In the genomic region with DNA sequence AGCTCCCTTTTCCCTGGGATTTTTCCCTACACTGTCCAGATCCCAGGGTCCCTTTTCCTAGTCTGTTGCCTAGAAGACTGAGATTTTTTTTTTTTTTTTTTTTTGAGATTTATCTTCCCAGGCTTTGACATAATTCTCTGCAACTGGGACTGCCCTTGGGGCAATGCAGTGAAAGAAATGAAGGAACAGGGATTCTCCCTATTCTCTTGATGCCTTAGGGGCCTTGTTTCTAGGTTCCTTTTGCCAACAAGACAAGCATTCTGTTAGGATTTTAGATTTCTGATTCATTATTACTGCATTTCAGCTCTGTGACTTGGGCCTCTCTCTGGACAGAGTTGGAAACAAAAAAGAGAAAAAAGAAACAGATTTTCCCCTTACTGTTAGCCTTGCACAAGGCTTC, we compare ENCODE assay signal across 19 cellular contexts. TPM values are rescaled to one million over a fixed set of nuclear protein-coding genes. Genes with fewer than 3 reads are reported as not detected.
A peak's percentile ranks its signal among the peaks of the same experiment; 100 is the strongest.
DNase-seq lines count a peak whose midpoint lies in the region; ATAC-seq, FAIRE-seq and TF ChIP-seq lines count a peak whose summit lies in the region.
"Had no signal": no experiment of that assay in that cellular context is flagged by ENCODE, and none has a peak within 500 bp of the region (broad histone marks: within the 10 kb centered on the region; RNA-seq: fewer than 3 reads in every experiment).

No MANE protein-coding gene starts in this region.

- peaks cover 65% of the 10 kb centered on the region for H3K36me3 Mint-ChIP-seq in endodermal cell (ENCODE audit: low read depth)
- peaks cover 43% of the 10 kb centered on the region for H3K36me3 Mint-ChIP-seq in stimulated activated memory B cell treated with anti-CD40 and anti-IgM and Interleukin-4, amounts not matched to agents 10 μg/mL and 1 μg/mL and 100 μg/mL, for 72 hours

- no peaks in the 10 kb centered on the region for H3K27me3 ChIP-seq in endodermal cell (ENCODE audit: control insufficient read depth, insufficient read depth, low read length, poor library complexity, severe bottlenecking)

- peak; percentile 12 for DNase-seq in EL
- peak; percentile 50 for DNase-seq in M059J (ENCODE audit: low read depth)
- no peak for DNase-seq in endodermal cell
- no peak for DNase-seq in NCI-H69 (lab: John Stamatoyannopoulos, UW)
- no peak for DNase-seq in RCC 7860 (ENCODE audit: low spot score)
- DNase-seq in T-helper 9 cell: no peak
- DNase-seq: ACHN, DMS79 treated with DMSO at 0.1 percent for 48 hours, NCI-H1105 treated with DMSO at 0.1 percent for 48 hours, NCI-H1694 treated with DMSO at 0.1 percent for 48 hours, NCI-H2107, NCI-H510A, NCI-H774, SHP77, SK-N-SH had no signal

- peaks cover 41% of the 10 kb centered on the region for H3K36me3 ChIP-seq in endodermal cell (ENCODE audit: control insufficient read depth, insufficient read depth, low read length)

- no peak for FAIRE-seq in RCC 7860 (lab: Jason Lieb, UNC)
- FAIRE-seq: G401.6, K562 had no signal

- TF ChIP-seq CTCF in endodermal cell (conservative IDR thresholded peaks at IDR 0.05): no peak

- no peak overlapping the region for H3K27ac ChIP-seq in endodermal cell (ENCODE audit: low read depth, low read length)

- H3K4me3 ChIP-seq in endodermal cell (ENCODE audit: low read length): no peak overlapping the region
- H3K4me3 ChIP-seq: K562 had no signal

- H3K9me3 ChIP-seq in endodermal cell (ENCODE audit: control insufficient read depth, low read length): peaks cover 9% of the 10 kb centered on the region
- H3K9me3 ChIP-seq: SK-N-SH had no signal

- no peak overlapping the region for H3K4me3 Mint-ChIP-seq in endodermal cell
- no peak overlapping the region for H3K4me3 Mint-ChIP-seq in stimulated activated memory B cell treated with anti-CD40 and anti-IgM and Interleukin-4, amounts not matched to agents 10 μg/mL and 1 μg/mL and 100 μg/mL, for 72 hours
- H3K4me3 Mint-ChIP-seq: CD14-positive monocyte had no signal

- no peaks in the 10 kb centered on the region for H3K4me1 Mint-ChIP-seq in endodermal cell
- H3K4me1 Mint-ChIP-seq in stimulated activated memory B cell treated with anti-CD40 and anti-IgM and Interleukin-4, amounts not matched to agents 10 μg/mL and 1 μg/mL and 100 μg/mL, for 72 hours: peaks cover 26% of the 10 kb centered on the region
- H3K4me1 Mint-ChIP-seq: CD14-positive monocyte had no signal

- H3K4me1 ChIP-seq in endodermal cell (ENCODE audit: control insufficient read depth, insufficient read depth, low read length): no peaks in the 10 kb centered on the region

- no peak overlapping the region for H3K9ac ChIP-seq in endodermal cell (ENCODE audit: extremely low read depth, low read length, poor library complexity, severe bottlenecking)
- H3K9ac ChIP-seq: SK-N-SH had no signal

- peaks cover 8% of the 10 kb centered on the region for H3K9me3 Mint-ChIP-seq in endodermal cell
- no peaks in the 10 kb centered on the region for H3K9me3 Mint-ChIP-seq in stimulated activated memory B cell treated with anti-CD40 and anti-IgM and Interleukin-4, amounts not matched to agents 10 μg/mL and 1 μg/mL and 100 μg/mL, for 72 hours

- H3K27ac Mint-ChIP-seq in endodermal cell: peak overlapping the region; percentile 33
- peak overlapping the region; percentile 14 for H3K27ac Mint-ChIP-seq in stimulated activated memory B cell treated with anti-CD40 and anti-IgM and Interleukin-4, amounts not matched to agents 10 μg/mL and 1 μg/mL and 100 μg/mL, for 72 hours

- ATAC-seq in stimulated activated memory B cell treated with anti-CD40 and anti-IgM and Interleukin-4, amounts not matched to agents 10 μg/mL and 1 μg/mL and 100 μg/mL, for 72 hours: no peak
- ATAC-seq: K562 had no signal

- no peaks in the 10 kb centered on the region for H3K27me3 Mint-ChIP-seq in endodermal cell (ENCODE audit: insufficient read depth)
- no peaks in the 10 kb centered on the region for H3K27me3 Mint-ChIP-seq in stimulated activated memory B cell treated with anti-CD40 and anti-IgM and Interleukin-4, amounts not matched to agents 10 μg/mL and 1 μg/mL and 100 μg/mL, for 72 hours

RNA-seq across cellular contexts. Expression of gene QSER1, which starts 47.3 kb away (rescaled TPM):
- total RNA-seq in M059J (2014; rRNA removed; shearing (Covaris generic)): 17.7 and 30.1 TPM in 2 replicates
- total RNA-seq in endodermal cell: 10 to 100 TPM; 66.5 to 82.0 TPM
- 40.1 TPM for polyA plus RNA-seq in endodermal cell (2013, experiment 1 of 2)
- 40.0 TPM for polyA plus RNA-seq in endodermal cell (2013, experiment 2 of 2)

Comparison
In these comparisons a context has a peak if more than half of its experiments do, and no peak if none do; other contexts are left out.
1. DNase-seq: peak in EL (single experiment) and M059J (single experiment); none in endodermal cell (single experiment), NCI-H69 (single experiment), RCC 7860 (single experiment) and T-helper 9 cell (single experiment).